Comparison of ENCODE assay signal across 10 cellular contexts in genomic region chr3:66572938-66573710, GRCh38.
A peak's percentile ranks its signal among the peaks of the same experiment; 100 is the strongest.
DNase-seq lines count a peak whose midpoint lies in the region; ATAC-seq and TF ChIP-seq lines count a peak whose summit lies in the region.
"Had no signal": no experiment of that assay in that cellular context is flagged by ENCODE, and none has a peak within 500 bp of the region (broad histone marks: within the 10 kb centered on the region; RNA-seq: fewer than 3 reads in every experiment).

No MANE protein-coding gene starts in this region.

- H3K27me3 ChIP-seq in PC-9 (ENCODE audit: insufficient read depth, low read depth), result no peaks in the 10 kb centered on the region
- H3K27me3 ChIP-seq: pancreas had no signal

- H3K27ac ChIP-seq in PC-9, result no peak overlapping the region
- H3K27ac ChIP-seq: pancreas had no signal

- H3K4me3 ChIP-seq in PC-9, result no peak overlapping the region
- H3K4me3 ChIP-seq: pancreas had no signal

- peak; percentile 31; the same call in 1 of the 2 replicates for TF ChIP-seq CTCF in PC-9 (conservative IDR thresholded peaks at IDR 0.05)

- ATAC-seq in GM19328 (IDR thresholded peaks at IDR 0.05; ENCODE audit: unreplicated experiment) (peak; percentile 65), left ventricle myocardium superior (no peak)

- CTCF ChIA-PET in PC-9 (lab: Charles Lee), result no interaction called here

- no peaks in the 10 kb centered on the region for H3K9me2 ChIP-seq in PC-9 (ENCODE audit: insufficient read depth)

- BruUV-seq in PC-9 (replicated peaks; lab: Mats Ljungman, UMichigan), result no TSS peak

- intact Hi-C loops in PC-9 (cut with micrococcal nuclease; ENCODE audit: unreplicated experiment) (no loop called here), left ventricle myocardium superior (cut with micrococcal nuclease) (no loop called here)

- POLR2A ChIA-PET in PC-9 (lab: Charles Lee; ENCODE audit: unreplicated experiment), result no interaction called here

- no peaks in the 10 kb centered on the region for H3K9me3 ChIP-seq in PC-9 (ENCODE audit: insufficient read depth, low read depth)
- H3K9me3 ChIP-seq: pancreas had no signal

- DNase-seq in D341Med (ENCODE audit: low spot score) (peak; percentile 41), PC-9 (no peak), iPS-NIHi7 (ENCODE audit: extremely low spot score) (peak; percentile 84), left ventricle myocardium superior (no peak), NCI-H510A treated with DMSO at 0.1 percent for 48 hours (lab: John Stamatoyannopoulos, UW) (no peak), NCI-H187 treated with DMSO at 0.1 percent for 48 hours (lab: John Stamatoyannopoulos, UW) (no peak), T-helper 1 cell (no peak)
- DNase-seq: activated CD4-positive, CD25-positive, alpha-beta regulatory T cell treated with anti-CD3 and anti-CD28 coated beads, Interleukin-2, amount 50 U/mL, for 72 hours; pancreas had no signal

- no peaks in the 10 kb centered on the region for H3F3A ChIP-seq in PC-9 (ENCODE audit: insufficient read depth, low read depth)

- H3K4me1 ChIP-seq in PC-9 (replicated peaks; ENCODE audit: insufficient read depth), result no peaks in the 10 kb centered on the region

- H3K36me3 ChIP-seq in PC-9 (ENCODE audit: low read depth), result no peaks in the 10 kb centered on the region
- H3K36me3 ChIP-seq: pancreas had no signal

- H3K79me2 ChIP-seq in PC-9 (ENCODE audit: low read depth), result no peaks in the 10 kb centered on the region

- no peak overlapping the region for H2AFZ ChIP-seq in PC-9

- no peak overlapping the region for H3K4me2 ChIP-seq in PC-9

- H4K20me1 ChIP-seq in PC-9 (ENCODE audit: insufficient read depth), result no peaks in the 10 kb centered on the region

Comparison
In these comparisons a context has a peak if more than half of its experiments do, and no peak if none do; other contexts are left out.
1. DNase-seq: peak in D341Med (single experiment) and iPS-NIHi7 (single experiment); none in PC-9 (0 of 2), left ventricle myocardium superior (single experiment), NCI-H510A treated with DMSO at 0.1 percent for 48 hours (single experiment), NCI-H187 treated with DMSO at 0.1 percent for 48 hours (single experiment) and T-helper 1 cell (0 of 5).